8 cellular contexts compared by ENCODE assay signal in genomic region chr17:39980402-39981206, GRCh38. TPM values are rescaled to one million over a fixed set of nuclear protein-coding genes. Genes with fewer than 3 reads are reported as not detected.
DNase-seq lines count a peak whose midpoint lies in the region; TF ChIP-seq lines count a peak whose summit lies in the region.

TSS of gene PSMD3 (plus strand) at chr17:39980807. CDS start at chr17:39980971, 164 bp downstream.

- peak; percentile 71 to 98 (median 84) for TF ChIP-seq CTCF in esophagus muscularis mucosa (IDR thresholded peaks at IDR 0.05)

- peak; percentile 88 for TF ChIP-seq POLR2A in esophagus muscularis mucosa (IDR thresholded peaks at IDR 0.05; ENCODE audit: low read depth)

- H3K9me2 ChIP-seq in GM23248 (ENCODE audit: insufficient read depth) = no peaks in the 10 kb centered on the region

- peak within 1 kb of the TSS; percentile 94 for H3K4me2 ChIP-seq in GM23248 (ENCODE audit: unreplicated experiment)

- H3K27ac ChIP-seq in GM23248 (peak within 1 kb of the TSS; percentile 79), esophagus muscularis mucosa (replicated peaks in 1 of 4) (peak within 1 kb of the TSS; percentile 96 to 99 (median 96))

- peak; percentile 100 for DNase-seq in EH (ENCODE audit: low read depth)
- peak; percentile 100 for DNase-seq in GM23248
- DNase-seq in Kasumi-1 (lab: John Stamatoyannopoulos, UW) = peak; percentile 99
- peak; percentile 99 for DNase-seq in RKO (ENCODE audit: low spot score)
- peak; percentile 93 for DNase-seq in activated T-helper 1 cell treated with Interleukin-2 at 50 U/mL for 16 hours (ENCODE audit: low read depth)
- DNase-seq in esophagus muscularis mucosa (ENCODE audit: extremely low spot score) = peak; percentile 100
- DNase-seq in myocyte (ENCODE audit: low read depth) = peak; percentile 100
- peak; percentile 86 to 96 for DNase-seq in stimulated activated CD8-positive, alpha-beta memory T cell treated with anti-CD3 and anti-CD28 coated beads, Interleukin-7, amount 100 ng/mL, for 48 hours (ENCODE audit: extremely low read depth in 1 of 2, low read depth in 1 of 2)

- H3K9me3 ChIP-seq in GM23248 (ENCODE audit: low read depth) (no peaks in the 10 kb centered on the region), esophagus muscularis mucosa (no peaks in the 10 kb centered on the region)

- in situ Hi-C loops in GM23248 (cut with MboI) = no loop called here

- H3K9ac ChIP-seq in GM23248 = peak within 1 kb of the TSS; percentile 99

- no peak for TF ChIP-seq EP300 in esophagus muscularis mucosa (IDR thresholded peaks at IDR 0.05)

- H3K36me3 ChIP-seq in GM23248 (ENCODE audit: low read depth) (peaks cover 13% of the 10 kb centered on the region), esophagus muscularis mucosa (peaks cover 15 to 18% (median 15%) of the 10 kb centered on the region in 4 donors)

- H3K4me3 ChIP-seq in GM23248 (peak within 1 kb of the TSS; percentile 98), esophagus muscularis mucosa (peak within 1 kb of the TSS; percentile 75 to 100 (median 96))

- H3K4me1 ChIP-seq in GM23248 (ENCODE audit: insufficient read depth) = peaks cover 36% of the 10 kb centered on the region
- peaks cover 24 to 38% (median 32%) of the 10 kb centered on the region in 4 donors for H3K4me1 ChIP-seq in esophagus muscularis mucosa

- intact Hi-C loops in esophagus muscularis mucosa (cut with DNase I) = loop anchor here (2.0 kb wide), 1 partner anchor 54 kb away; the partner anchor contains the start of genes LRRC3C and ORMDL3

- 0 to 1% methylated on average over 70 to 80 of the region's 82 CpGs for WGBS in GM23248 (ENCODE audit: low coverage in 1 of 2, low lambda C conversion rate in 2 of 2, missing lambda C conversion rate in 2 of 2), 2 experiments
- WGBS in esophagus muscularis mucosa = under 1% methylated on average over 31 of the region's 82 CpGs

- H3K79me2 ChIP-seq in GM23248 (ENCODE audit: insufficient read depth) = peaks cover 38% of the 10 kb centered on the region

- H4K20me1 ChIP-seq in GM23248 (ENCODE audit: insufficient read depth) = no peaks in the 10 kb centered on the region

- H3F3A ChIP-seq in GM23248 (ENCODE audit: insufficient read depth) = peaks cover 12% of the 10 kb centered on the region

- peak within 1 kb of the TSS; percentile 96 for H2AFZ ChIP-seq in GM23248

- H3K27me3 ChIP-seq in GM23248 (replicated peaks; ENCODE audit: insufficient read depth) = no peaks in the 10 kb centered on the region
- H3K27me3 ChIP-seq in esophagus muscularis mucosa = peaks cover 0 to 17% (median 0%) of the 10 kb centered on the region in 4 donors

RNA-seq across cellular contexts. Expression of gene PSMD3, which starts in this region (rescaled TPM):
- 103 and 116 TPM in 2 replicates for total RNA-seq in GM23248 (2014; rRNA removed; shearing (Covaris generic))
- polyA plus RNA-seq in GM23248 (2016; fragmentation: Nextera tagmentation; extraction: Ambion mirVana) = 102 and 106 TPM in 2 replicates
- total RNA-seq in esophagus muscularis mucosa = 100 to 1,000 TPM in 1 of 4 donors, 10 to 100 TPM in 3; 58.1 to 117 (median 84.0) TPM
- 171 and 186 TPM in 2 replicates for total RNA-seq in myocyte
- polyA plus RNA-seq in myocyte (2012) = 137 TPM

Comparison
In these comparisons a context has a peak if more than half of its experiments do, and no peak if none do; other contexts are left out.
1. Peak in every context shown above with its lines: DNase-seq, H3K4me3 ChIP-seq and H3K27ac ChIP-seq.